Comparison of ENCODE assay signal across 21 cellular contexts in the genomic region with DNA sequence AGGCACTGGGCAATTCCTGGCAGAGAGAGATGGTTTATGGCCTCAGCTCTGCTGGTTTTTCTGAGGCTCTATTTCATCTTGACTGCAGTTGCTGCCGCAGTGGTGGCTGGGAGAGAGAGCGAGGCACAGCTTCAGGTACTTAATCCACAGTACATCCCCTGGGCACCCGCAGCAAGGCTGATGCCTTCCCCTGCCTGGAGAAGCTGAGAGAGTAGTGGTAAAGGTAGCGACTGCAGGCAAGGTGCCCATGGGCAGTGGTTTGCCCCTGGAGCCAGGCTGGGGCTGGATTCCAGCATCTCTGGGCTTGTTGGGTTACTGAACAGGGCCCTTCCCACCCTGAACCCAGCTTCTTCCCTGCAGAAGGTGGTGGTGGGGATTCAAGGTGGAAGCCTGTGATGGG.
DNase-seq lines count a peak whose midpoint lies in the region; ATAC-seq and TF ChIP-seq lines count a peak whose summit lies in the region.
"Had no signal": no experiment of that assay in that cellular context is flagged by ENCODE, and none has a peak within 500 bp of the region (broad histone marks: within the 10 kb centered on the region; RNA-seq: fewer than 3 reads in every experiment).

No MANE protein-coding gene starts in this region.

- 91 to 100% methylated on average over 1 to 4 of the region's 4 CpGs for WGBS in endodermal cell (ENCODE audit: insufficient coverage in 1 of 2, insufficient read length in 1 of 2), 2 experiments
- 94 to 96% methylated on average over 4 of the region's 4 CpGs for WGBS in heart right ventricle, 2 donors

- H3K4me3 ChIP-seq in SK-N-MC, result no peak overlapping the region
- no peak overlapping the region for H3K4me3 ChIP-seq in endodermal cell (ENCODE audit: low read length)
- no peak overlapping the region for H3K4me3 ChIP-seq in heart right ventricle

- DNase-seq in SK-N-MC (ENCODE audit: low read depth, low spot score) (no peak), endodermal cell (no peak), progenitor cell of endocrine pancreas (ENCODE audit: low spot score, unreplicated experiment) (no peak), heart right ventricle (no peak)
- DNase-seq: DMS53; GDM1; H9; HFFc6; NCI-H1105 treated with DMSO at 0.1 percent for 48 hours; NCI-H1694; NCI-H2081; NCI-H2171; NCI-H345; NCI-H774; NK-92 treated with Interleukin-12 subunit alpha and Interleukin-12 subunit beta, amount 100 ng/mL, for 24 hours; SIG-M5 had no signal

- peaks cover 45% of the 10 kb centered on the region for H3K4me1 Mint-ChIP-seq in endodermal cell
- peaks cover 79% of the 10 kb centered on the region for H3K4me1 Mint-ChIP-seq in nephron
- H3K4me1 Mint-ChIP-seq in progenitor cell of endocrine pancreas (ENCODE audit: low read depth), result peaks cover 16% of the 10 kb centered on the region

- H3K27ac ChIP-seq in SK-N-MC, result peak overlapping the region; percentile 90
- H3K27ac ChIP-seq in endodermal cell (ENCODE audit: low read depth, low read length), result peak overlapping the region; percentile 45
- no peak overlapping the region for H3K27ac ChIP-seq in heart right ventricle

- H3K9ac ChIP-seq in SK-N-MC (ENCODE audit: insufficient read length), result no peak overlapping the region
- H3K9ac ChIP-seq in endodermal cell (ENCODE audit: extremely low read depth, low read length, poor library complexity, severe bottlenecking), result no peak overlapping the region

- H3K36me3 Mint-ChIP-seq in endodermal cell (ENCODE audit: low read depth), result no peaks in the 10 kb centered on the region
- H3K36me3 Mint-ChIP-seq in nephron (ENCODE audit: low read depth), result no peaks in the 10 kb centered on the region
- H3K36me3 Mint-ChIP-seq in progenitor cell of endocrine pancreas (ENCODE audit: insufficient read depth), result no peaks in the 10 kb centered on the region
- H3K36me3 Mint-ChIP-seq: IgD-negative memory B cell had no signal

- no peaks in the 10 kb centered on the region for H3K36me3 ChIP-seq in SK-N-MC (ENCODE audit: insufficient read depth, low read length)
- no peaks in the 10 kb centered on the region for H3K36me3 ChIP-seq in endodermal cell (ENCODE audit: control insufficient read depth, insufficient read depth, low read length)
- no peaks in the 10 kb centered on the region for H3K36me3 ChIP-seq in heart right ventricle

- H3K9me3 Mint-ChIP-seq in endodermal cell (no peaks in the 10 kb centered on the region), nephron (no peaks in the 10 kb centered on the region), progenitor cell of endocrine pancreas (ENCODE audit: low read depth) (no peaks in the 10 kb centered on the region)
- H3K9me3 Mint-ChIP-seq: H9, HFFc6, IgD-negative memory B cell had no signal

- H3K27ac Mint-ChIP-seq in endodermal cell, result peak overlapping the region; percentile 66
- H3K27ac Mint-ChIP-seq in nephron, result peak overlapping the region; percentile 82 to 90 (median 85)
- H3K27ac Mint-ChIP-seq in progenitor cell of endocrine pancreas, result peak overlapping the region; percentile 31
- H3K27ac Mint-ChIP-seq: HFFc6, IgD-negative memory B cell had no signal

- ATAC-seq in heart right ventricle (no peak), GM21367 (IDR thresholded peaks at IDR 0.05; ENCODE audit: unreplicated experiment) (no peak), HG03135 (IDR thresholded peaks at IDR 0.05; ENCODE audit: unreplicated experiment) (no peak)

- H3K9me3 ChIP-seq in SK-N-MC (ENCODE audit: low read depth, low read length) (no peaks in the 10 kb centered on the region), endodermal cell (ENCODE audit: control insufficient read depth, low read length) (no peaks in the 10 kb centered on the region), heart right ventricle (no peaks in the 10 kb centered on the region)

- H3K27me3 ChIP-seq in endodermal cell (ENCODE audit: control insufficient read depth, insufficient read depth, low read length, poor library complexity, severe bottlenecking), result no peaks in the 10 kb centered on the region
- no peaks in the 10 kb centered on the region for H3K27me3 ChIP-seq in heart right ventricle

- H3K4me1 ChIP-seq in endodermal cell (ENCODE audit: control insufficient read depth, insufficient read depth, low read length) (peaks cover 4% of the 10 kb centered on the region), heart right ventricle (peaks cover 0 to 8% (median 0%) of the 10 kb centered on the region in 9 donors)

- intact Hi-C loops in heart right ventricle (cut with DNase I), result no loop called here

- no peaks in the 10 kb centered on the region for H3K27me3 Mint-ChIP-seq in endodermal cell (ENCODE audit: insufficient read depth)
- peaks cover 8% of the 10 kb centered on the region for H3K27me3 Mint-ChIP-seq in nephron (ENCODE audit: low read depth)
- peaks cover 43% of the 10 kb centered on the region for H3K27me3 Mint-ChIP-seq in progenitor cell of endocrine pancreas

- H3K4me3 Mint-ChIP-seq in endodermal cell (no peak overlapping the region), nephron (no peak overlapping the region), progenitor cell of endocrine pancreas (ENCODE audit: low read depth) (no peak overlapping the region)
- H3K4me3 Mint-ChIP-seq: CD14-positive monocyte, H9, HFFc6, IgD-negative memory B cell had no signal

- TF ChIP-seq CTCF in endodermal cell (conservative IDR thresholded peaks at IDR 0.05) (no peak), nephron (IDR thresholded peaks at IDR 0.05; ENCODE audit: unreplicated experiment in 3 of 3) (no peak), progenitor cell of endocrine pancreas (IDR thresholded peaks at IDR 0.05; ENCODE audit: unreplicated experiment) (no peak), heart right ventricle (IDR thresholded peaks at IDR 0.05) (no peak)

Comparison
In these comparisons a context has a peak if more than half of its experiments do, and no peak if none do; other contexts are left out.
1. H3K27ac ChIP-seq: peak in SK-N-MC (single experiment) and endodermal cell (single experiment); none in heart right ventricle (0 of 10).
2. H3K27ac Mint-ChIP-seq: peak in every context shown above with its lines; median percentile 85 in nephron; 66 in endodermal cell; 31 in progenitor cell of endocrine pancreas.